ENCODE assay signal across 18 cellular contexts in the genomic region with DNA sequence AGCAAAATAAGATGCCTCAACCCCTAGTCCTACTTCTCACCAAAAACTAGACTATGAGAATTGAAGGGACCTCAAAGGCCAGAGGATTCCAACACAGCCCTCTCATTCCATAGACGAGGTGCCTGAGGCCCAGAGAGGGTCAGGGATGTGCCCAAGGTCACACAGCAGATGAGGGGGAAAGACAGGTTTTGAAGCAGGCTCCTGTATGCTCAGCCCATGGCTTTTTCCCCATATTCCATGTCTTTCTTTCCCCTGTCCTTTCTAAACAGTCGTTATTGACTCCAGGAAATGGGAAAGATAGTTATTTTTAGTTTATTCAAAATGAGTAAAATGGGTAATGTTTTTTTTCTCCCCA.
"Had no signal": no experiment of that assay in that cellular context is flagged by ENCODE, and none has a peak within 500 bp of the region (broad histone marks: within the 10 kb centered on the region; RNA-seq: fewer than 3 reads in every experiment).

No MANE protein-coding gene starts in this region.

- H3K27ac Mint-ChIP-seq: activated CD4-positive, alpha-beta T cell treated with anti-CD3 and anti-CD28 coated beads, Interleukin-2, amount 10 ng/mL, durations not matched to agents 24 days and 14 days; activated CD8-positive, alpha-beta T cell treated with anti-CD3 and anti-CD28 coated beads, Interleukin-2, amount 10 ng/mL, durations not matched to agents 7 days and 5 days; activated naive CD8-positive, alpha-beta T cell treated with anti-CD3 and anti-CD28 coated beads for 36 hours; activated T-cell treated with anti-CD3 and anti-CD28 coated beads, Interleukin-2, amount 50 U/mL, for 24 hours; activated T-helper 2 cell treated with anti-CD3 and anti-CD28 coated beads, Interferon-gamma antibody, Interleukin-2, Interleukin-4, amounts not matched to agents 10 μg/mL and 5 μg/mL and 100 μg/mL, durations not matched to agents 14 hours and 24 hours and 36 hours; dendritic cell treated with granulocyte-macrophage colony-stimulating factor and Interleukin-4, amounts not matched to agents 40 ng/mL and 50 ng/mL, for 4 days; naive B cell; stimulated activated naive CD8-positive, alpha-beta T cell treated with anti-CD3 and anti-CD28 coated beads, Interleukin-15, Interleukin-2, amounts not matched to agents 100 ng/mL and 50 ng/mL, for 24 hours; type B pancreatic cell had no signal

- H3K36me3 ChIP-seq: lower lobe of right lung had no signal

- H3K9me3 Mint-ChIP-seq: activated CD4-positive, alpha-beta T cell treated with anti-CD3 and anti-CD28 coated beads, Interleukin-2, amount 10 ng/mL, durations not matched to agents 24 days and 14 days; activated naive CD8-positive, alpha-beta T cell treated with anti-CD3 and anti-CD28 coated beads for 36 hours; activated T-cell treated with anti-CD3 and anti-CD28 coated beads, Interleukin-2, amount 50 U/mL, for 24 hours; activated T-helper 2 cell treated with anti-CD3 and anti-CD28 coated beads, Interferon-gamma antibody, Interleukin-2, Interleukin-4, amounts not matched to agents 10 μg/mL and 5 μg/mL and 100 μg/mL, durations not matched to agents 14 hours and 24 hours and 36 hours; dendritic cell treated with granulocyte-macrophage colony-stimulating factor and Interleukin-4, amounts not matched to agents 40 ng/mL and 50 ng/mL, for 4 days; naive B cell; stimulated activated naive CD8-positive, alpha-beta T cell treated with anti-CD3 and anti-CD28 coated beads, Interleukin-15, Interleukin-2, amounts not matched to agents 100 ng/mL and 50 ng/mL, for 24 hours; type B pancreatic cell had no signal

- H3K4me3 ChIP-seq: lower lobe of right lung had no signal

- H3K27ac ChIP-seq: lower lobe of right lung had no signal

- H3K4me3 Mint-ChIP-seq: activated CD4-positive, alpha-beta T cell treated with anti-CD3 and anti-CD28 coated beads, Interleukin-2, amount 10 ng/mL, durations not matched to agents 24 days and 14 days; activated CD8-positive, alpha-beta T cell treated with anti-CD3 and anti-CD28 coated beads, Interleukin-2, amount 10 ng/mL, durations not matched to agents 7 days and 5 days; activated naive CD8-positive, alpha-beta T cell treated with anti-CD3 and anti-CD28 coated beads for 36 hours; activated T-cell treated with anti-CD3 and anti-CD28 coated beads, Interleukin-2, amount 50 U/mL, for 24 hours; dendritic cell treated with granulocyte-macrophage colony-stimulating factor and Interleukin-4, amounts not matched to agents 40 ng/mL and 50 ng/mL, for 4 days; naive B cell; stimulated activated naive CD8-positive, alpha-beta T cell treated with anti-CD3 and anti-CD28 coated beads, Interleukin-15, Interleukin-2, amounts not matched to agents 100 ng/mL and 50 ng/mL, for 24 hours; type B pancreatic cell had no signal

- DNase-seq: activated CD4-positive, alpha-beta T cell treated with anti-CD3 and anti-CD28 coated beads, Interleukin-2, amount 10 ng/mL, durations not matched to agents 24 days and 14 days; activated CD8-positive, alpha-beta T cell treated with anti-CD3 and anti-CD28 coated beads, Interleukin-2, amount 10 ng/mL, durations not matched to agents 7 days and 5 days; activated naive CD4-positive, alpha-beta T cell; activated naive CD8-positive, alpha-beta T cell treated with anti-CD3 and anti-CD28 coated beads for 36 hours; activated T-cell treated with anti-CD3 and anti-CD28 coated beads, Interleukin-2, amount 50 U/mL, for 24 hours; amygdala; effector CD8-positive, alpha-beta T cell; left cardiac atrium; lower lobe of right lung; mesendoderm; naive B cell; nucleus accumbens; stimulated activated CD4-positive, alpha-beta T cell treated with anti-CD3 and anti-CD28 coated beads, Interleukin-12 subunit alpha, Interleukin-12 subunit beta, amount 100 ng/mL, for 4 hours had no signal

- H3K36me3 Mint-ChIP-seq: activated naive CD8-positive, alpha-beta T cell treated with anti-CD3 and anti-CD28 coated beads for 36 hours; naive B cell; type B pancreatic cell had no signal

- H3K9me3 ChIP-seq: lower lobe of right lung had no signal

- H3K4me1 Mint-ChIP-seq: activated CD4-positive, alpha-beta T cell treated with anti-CD3 and anti-CD28 coated beads, Interleukin-2, amount 10 ng/mL, durations not matched to agents 24 days and 14 days; activated naive CD8-positive, alpha-beta T cell treated with anti-CD3 and anti-CD28 coated beads for 36 hours; naive B cell had no signal

- ATAC-seq: activated CD8-positive, alpha-beta T cell treated with anti-CD3 and anti-CD28 coated beads, Interleukin-2, amount 10 ng/mL, durations not matched to agents 7 days and 5 days; lower lobe of right lung; SK-N-SH treated with all-trans-retinoic acid at 6 μM for 48 hours had no signal
